Comparison of ENCODE assay signal across 8 cellular contexts in the genomic region with DNA sequence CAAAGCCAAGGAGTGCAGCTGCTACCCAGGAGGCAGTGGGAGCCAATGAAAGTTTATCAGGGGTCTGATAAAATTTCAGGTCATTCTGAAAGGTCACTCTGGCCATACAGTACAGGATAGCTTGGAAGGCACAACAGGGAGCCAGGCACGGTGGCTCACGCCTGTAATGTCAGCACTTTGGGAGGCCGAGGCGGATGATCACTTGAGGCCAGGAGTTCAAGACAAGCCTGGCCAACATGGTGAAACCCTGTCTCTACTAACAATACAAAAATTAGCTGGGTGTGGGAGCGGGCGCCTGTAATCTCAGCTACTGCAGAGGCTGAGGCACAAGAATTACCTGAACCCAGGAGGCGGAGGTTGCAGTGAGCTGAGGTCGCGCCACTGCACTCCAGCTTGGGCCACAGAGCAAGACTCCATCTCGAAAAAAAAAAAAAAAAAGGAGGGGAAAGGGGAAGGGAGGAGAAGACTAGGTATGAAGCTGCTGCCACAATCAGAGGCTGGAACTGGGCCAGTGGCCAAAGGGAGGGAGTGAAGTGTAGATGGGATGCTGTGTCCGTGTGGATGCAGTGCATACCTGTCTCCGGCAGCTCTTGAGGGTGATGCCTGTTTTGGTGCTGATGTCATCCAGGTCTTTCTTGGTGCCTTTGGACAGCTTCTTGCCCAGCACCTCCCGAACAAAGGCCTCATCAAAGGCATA. TPM values are rescaled to one million over a fixed set of nuclear protein-coding genes. Genes with fewer than 3 reads are reported as not detected.
DNase-seq lines count a peak whose midpoint lies in the region; ATAC-seq and TF ChIP-seq lines count a peak whose summit lies in the region.

No MANE protein-coding gene starts in this region.

- H3K36me3 ChIP-seq in CD8-positive, alpha-beta T cell (ENCODE audit: insufficient read depth, low read length), result peaks cover 22% of the 10 kb centered on the region
- H3K36me3 ChIP-seq in OCI-LY1 (ENCODE audit: insufficient read depth, low read length), result peaks cover 40% of the 10 kb centered on the region

- H2AFZ ChIP-seq in OCI-LY1 (ENCODE audit: low read length), result no peak overlapping the region

- no peaks in the 10 kb centered on the region for H3K9me3 Mint-ChIP-seq in CD8-positive, alpha-beta T cell
- H3K9me3 Mint-ChIP-seq in effector memory CD8-positive, alpha-beta T cell, result no peaks in the 10 kb centered on the region
- H3K9me3 Mint-ChIP-seq in neural crest cell, result no peaks in the 10 kb centered on the region

- H3K4me2 ChIP-seq in OCI-LY1 (ENCODE audit: low read length), result peak overlapping the region; percentile 100

- no peak for DNase-seq in CD8-positive, alpha-beta T cell
- DNase-seq in effector memory CD8-positive, alpha-beta T cell, result no peak
- no peak for DNase-seq in neural crest cell (ENCODE audit: low read depth, low spot score)
- no peak for DNase-seq in NCI-H1694 treated with DMSO at 0.1 percent for 48 hours (lab: John Stamatoyannopoulos, UW)
- no peak for DNase-seq in stimulated activated CD4-positive, alpha-beta T cell treated with anti-CD3 and anti-CD28 coated beads, Interleukin-2, amount 100 ng/mL, for 48 hours
- DNase-seq in GM03348 (ENCODE audit: low spot score), result no peak

- H3K9ac ChIP-seq in OCI-LY1 (ENCODE audit: low read length), result peak overlapping the region; percentile 90

- no peak overlapping the region for H3K27ac ChIP-seq in CD8-positive, alpha-beta T cell (ENCODE audit: low read depth, low read length)
- H3K27ac ChIP-seq in OCI-LY1 (ENCODE audit: low read depth, low read length, poor library complexity, severe bottlenecking), result peak overlapping the region; percentile 28

- H3K27ac Mint-ChIP-seq in CD8-positive, alpha-beta T cell, result peak overlapping the region; percentile 38
- H3K27ac Mint-ChIP-seq in effector memory CD8-positive, alpha-beta T cell, result peak overlapping the region; percentile 90 to 92
- peak overlapping the region; percentile 96 for H3K27ac Mint-ChIP-seq in neural crest cell (ENCODE audit: unreplicated experiment)

- CTCF ChIA-PET in CD8-positive, alpha-beta T cell (lab: Charles Lee), result interaction anchor here (0.9 to 14.8 kb wide), 14 partner anchors 9 to 175 kb away, joined by 3 to 287 read pairs (median 33); a partner anchor contains a TSS

- H3K79me2 ChIP-seq in OCI-LY1 (ENCODE audit: insufficient read depth, low read length), result no peaks in the 10 kb centered on the region

- no peak for ATAC-seq in CD8-positive, alpha-beta T cell
- no peak for ATAC-seq in effector memory CD8-positive, alpha-beta T cell (replicated peaks)
- ATAC-seq in GM19452 (IDR thresholded peaks at IDR 0.05; ENCODE audit: unreplicated experiment), result no peak

- H3K36me3 Mint-ChIP-seq in CD8-positive, alpha-beta T cell, result peaks cover 39% of the 10 kb centered on the region
- peaks cover 38% of the 10 kb centered on the region for H3K36me3 Mint-ChIP-seq in effector memory CD8-positive, alpha-beta T cell (ENCODE audit: insufficient read depth)
- H3K36me3 Mint-ChIP-seq in neural crest cell (ENCODE audit: low read depth), result peaks cover 4% of the 10 kb centered on the region

- H3K9me3 ChIP-seq in CD8-positive, alpha-beta T cell (ENCODE audit: low read length), result no peaks in the 10 kb centered on the region
- no peaks in the 10 kb centered on the region for H3K9me3 ChIP-seq in OCI-LY1 (ENCODE audit: low read length)

- H3F3A ChIP-seq in OCI-LY1 (ENCODE audit: insufficient read depth, low read length), result peaks cover 5% of the 10 kb centered on the region

- peaks cover 36% of the 10 kb centered on the region for H3K4me1 ChIP-seq in CD8-positive, alpha-beta T cell (ENCODE audit: insufficient read depth, low read length)
- peaks cover 47% of the 10 kb centered on the region for H3K4me1 ChIP-seq in OCI-LY1 (ENCODE audit: insufficient read depth, low read length, severe bottlenecking)

- H3K4me1 Mint-ChIP-seq in CD8-positive, alpha-beta T cell (ENCODE audit: low read depth), result peaks cover 55% of the 10 kb centered on the region
- H3K4me1 Mint-ChIP-seq in effector memory CD8-positive, alpha-beta T cell (ENCODE audit: low read depth in 2 of 2), result peaks cover 55 to 57% of the 10 kb centered on the region in 2 donors
- peaks cover 47% of the 10 kb centered on the region for H3K4me1 Mint-ChIP-seq in neural crest cell

- no peak for TF ChIP-seq CTCF in CD8-positive, alpha-beta T cell (IDR thresholded peaks at IDR 0.05)
- TF ChIP-seq CTCF in OCI-LY1 (IDR thresholded peaks at IDR 0.05; ENCODE audit: low read length), result no peak
- TF ChIP-seq CTCF in neural crest cell (conservative IDR thresholded peaks at IDR 0.05), result no peak

- no peaks in the 10 kb centered on the region for H3K27me3 Mint-ChIP-seq in CD8-positive, alpha-beta T cell (ENCODE audit: low read depth)
- H3K27me3 Mint-ChIP-seq in effector memory CD8-positive, alpha-beta T cell, result no peaks in the 10 kb centered on the region
- peaks cover 11% of the 10 kb centered on the region for H3K27me3 Mint-ChIP-seq in neural crest cell (ENCODE audit: low read depth)

- H3K27me3 ChIP-seq in CD8-positive, alpha-beta T cell (ENCODE audit: insufficient read depth, low read length), result no peaks in the 10 kb centered on the region
- no peaks in the 10 kb centered on the region for H3K27me3 ChIP-seq in OCI-LY1 (ENCODE audit: insufficient read depth, low read length)

- no peaks in the 10 kb centered on the region for H3K9me2 ChIP-seq in OCI-LY1 (ENCODE audit: low read depth, low read length)

- intact Hi-C loops in CD8-positive, alpha-beta T cell (cut with DNase I, micrococcal nuclease), result no loop called here

- H3K4me3 Mint-ChIP-seq in CD8-positive, alpha-beta T cell, result peak overlapping the region; percentile 83
- H3K4me3 Mint-ChIP-seq in effector memory CD8-positive, alpha-beta T cell, result peak overlapping the region; percentile 89 to 93
- peak overlapping the region; percentile 96 for H3K4me3 Mint-ChIP-seq in neural crest cell

- POLR2A ChIA-PET in CD8-positive, alpha-beta T cell (lab: Charles Lee), result interaction anchor here (1.2 to 8.3 kb wide), 7 partner anchors 8 to 115 kb away, joined by 3 to 178 read pairs (median 8); a partner anchor contains a TSS

- H3K4me3 ChIP-seq in CD8-positive, alpha-beta T cell (ENCODE audit: low read depth, low read length), result no peak overlapping the region
- peak overlapping the region; percentile 98 for H3K4me3 ChIP-seq in OCI-LY1 (ENCODE audit: low read depth, low read length, poor library complexity, severe bottlenecking)

- no peaks in the 10 kb centered on the region for H4K20me1 ChIP-seq in OCI-LY1 (ENCODE audit: insufficient read depth, low read length)

RNA-seq across cellular contexts. Expression of a gene that starts 1.1 kb away (rescaled TPM):
- total RNA-seq in CD8-positive, alpha-beta T cell, result 10 to 100 TPM; 16.5 to 19.3 TPM
- total RNA-seq in neural crest cell, result 88.1 and 90.0 TPM in 2 replicates

RNA-seq across cellular contexts. Expression of a gene that starts 3.3 kb away (rescaled TPM):
- total RNA-seq in CD8-positive, alpha-beta T cell, result 10 to 100 TPM; 25.6 to 27.4 TPM
- 29.3 and 29.4 TPM in 2 replicates for total RNA-seq in neural crest cell

RNA-seq across cellular contexts. Expression of a gene that starts 7.5 kb away (rescaled TPM):
- 100 to 1,000 TPM; 193 to 200 TPM for total RNA-seq in CD8-positive, alpha-beta T cell
- not detected in 2 replicates for total RNA-seq in neural crest cell

RNA-seq across cellular contexts. Expression of a gene that starts 13.0 kb away (rescaled TPM):
- total RNA-seq in CD8-positive, alpha-beta T cell, result 1 to 10 TPM; 2.0 to 4.0 TPM
- 4.2 and 4.7 TPM in 2 replicates for total RNA-seq in neural crest cell

RNA-seq across cellular contexts. Expression of a gene that starts 14.6 kb away (rescaled TPM):
- 1 to 10 TPM; 3.8 to 5.1 TPM for total RNA-seq in CD8-positive, alpha-beta T cell
- 36.0 and 38.0 TPM in 2 replicates for total RNA-seq in neural crest cell

Comparison
In these comparisons a context has a peak if more than half of its experiments do, and no peak if none do; other contexts are left out.
1. H3K27ac Mint-ChIP-seq: peak in every context shown above with its lines; median percentile 96 in neural crest cell; 91 in effector memory CD8-positive, alpha-beta T cell; 38 in CD8-positive, alpha-beta T cell.
2. RNA of a gene that starts 7.5 kb away (total RNA-seq): 193 to 200 TPM in CD8-positive, alpha-beta T cell; not detected in neural crest cell; every median in the first group is over 100 times any median in the second.
3. Peak in every context shown above with its lines, with median percentiles within 50 percentile points of each other: H3K4me3 Mint-ChIP-seq.